8 cellular contexts compared by ENCODE assay signal in genomic region chr20:31514154-31515071, GRCh38.
A peak's percentile ranks its signal among the peaks of the same experiment; 100 is the strongest.
DNase-seq lines count a peak whose midpoint lies in the region; ATAC-seq lines count a peak whose summit lies in the region.

Gene HM13, plus strand, starts transcription at chr20:31514442. Its CDS starts 110 bp downstream, at chr20:31514552.

- ATAC-seq in GM18870 (IDR thresholded peaks at IDR 0.05; ENCODE audit: unreplicated experiment): peak; percentile 74
- ATAC-seq in HG03135 (IDR thresholded peaks at IDR 0.05; ENCODE audit: unreplicated experiment): peak; percentile 85

- DNase-seq in AG08395 (ENCODE audit: low spot score) (peak; percentile 98), NCI-H2196 treated with DMSO at 0.1 percent for 48 hours (lab: John Stamatoyannopoulos, UW; ENCODE audit: unreplicated experiment) (peak; percentile 77), islet precursor cell (peak; percentile 96)
- DNase-seq in activated CD4-positive, CD25-positive, alpha-beta regulatory T cell (lab: John Stamatoyannopoulos, UW): peak; percentile 66 to 80 (median 74)
- peak; percentile 85 for DNase-seq in central memory CD4-positive, alpha-beta T cell
- peak; percentile 73 to 84 (median 81) for DNase-seq in stimulated activated CD4-positive, alpha-beta T cell treated with anti-CD3 and anti-CD28 coated beads, Interleukin-12 subunit alpha, Interleukin-12 subunit beta, amount 100 ng/mL, for 48 hours (ENCODE audit: low read depth in 2 of 3, low spot score in 1 of 3)

Comparison
In these comparisons a context has a peak if more than half of its experiments do, and no peak if none do; other contexts are left out.
1. Peak in every context shown above with its lines: DNase-seq and ATAC-seq.